Comparison of ENCODE assay signal across 8 cellular contexts in genomic region chr1:65255088-65256050, GRCh38. TPM values are rescaled to one million over a fixed set of nuclear protein-coding genes. Genes with fewer than 3 reads are reported as not detected.
DNase-seq lines count a peak whose midpoint lies in the region; ATAC-seq and TF ChIP-seq lines count a peak whose summit lies in the region.

No MANE protein-coding gene starts in this region.

- ATAC-seq in activated naive CD8-positive, alpha-beta T cell treated with anti-CD3 and anti-CD28 coated beads, Interleukin-2, amount 10 ng/mL, durations not matched to agents 7 days and 5 days (ENCODE audit: low read depth), result no peak
- ATAC-seq in left ventricle myocardium superior (peak; percentile 45), GM18505 (IDR thresholded peaks at IDR 0.05; ENCODE audit: unreplicated experiment) (no peak), GM19467 (IDR thresholded peaks at IDR 0.05; ENCODE audit: unreplicated experiment) (no peak)

- H3K4me3 ChIP-seq in Jurkat, Clone E6-1 (ENCODE audit: low read length), result peak overlapping the region; percentile 62

- no peaks in the 10 kb centered on the region for H3K36me3 Mint-ChIP-seq in activated naive CD8-positive, alpha-beta T cell treated with anti-CD3 and anti-CD28 coated beads, Interleukin-2, amount 10 ng/mL, durations not matched to agents 7 days and 5 days

- POLR2A ChIA-PET in activated naive CD8-positive, alpha-beta T cell treated with anti-CD3 and anti-CD28 coated beads, Interleukin-2, amount 10 ng/mL, durations not matched to agents 7 days and 5 days (lab: Charles Lee), result interaction anchor here (1.5 to 1.7 kb wide), 2 partner anchors 10 to 165 kb away, joined by 4 to 9 read pairs; partner anchors contain the start of genes LEPR and LEPROT

- H3K27ac Mint-ChIP-seq in activated naive CD8-positive, alpha-beta T cell treated with anti-CD3 and anti-CD28 coated beads, Interleukin-2, amount 10 ng/mL, durations not matched to agents 7 days and 5 days, result no peak overlapping the region

- peak; percentile 54 for DNase-seq in EL
- no peak for DNase-seq in Jurkat, Clone E6-1 (ENCODE audit: low read depth, low spot score)
- no peak for DNase-seq in activated naive CD8-positive, alpha-beta T cell treated with anti-CD3 and anti-CD28 coated beads, Interleukin-2, amount 10 ng/mL, durations not matched to agents 7 days and 5 days
- no peak for DNase-seq in left ventricle myocardium superior
- peak in 6 of 10 donors; percentile 21 to 88 (median 54) for DNase-seq in posterior cingulate gyrus
- no peak for DNase-seq in GF-D8 (lab: John Stamatoyannopoulos, UW)

- peaks cover 22% of the 10 kb centered on the region for H3K27me3 Mint-ChIP-seq in activated naive CD8-positive, alpha-beta T cell treated with anti-CD3 and anti-CD28 coated beads, Interleukin-2, amount 10 ng/mL, durations not matched to agents 7 days and 5 days

- no peaks in the 10 kb centered on the region for H3K9me3 Mint-ChIP-seq in activated naive CD8-positive, alpha-beta T cell treated with anti-CD3 and anti-CD28 coated beads, Interleukin-2, amount 10 ng/mL, durations not matched to agents 7 days and 5 days

- peak overlapping the region; percentile 89 for H3K4me3 Mint-ChIP-seq in activated naive CD8-positive, alpha-beta T cell treated with anti-CD3 and anti-CD28 coated beads, Interleukin-2, amount 10 ng/mL, durations not matched to agents 7 days and 5 days

- peaks cover 21% of the 10 kb centered on the region for H3K4me1 Mint-ChIP-seq in activated naive CD8-positive, alpha-beta T cell treated with anti-CD3 and anti-CD28 coated beads, Interleukin-2, amount 10 ng/mL, durations not matched to agents 7 days and 5 days

- intact Hi-C loops in left ventricle myocardium superior (cut with micrococcal nuclease) (loop anchor here (10.0 kb wide), 1 partner anchor 59 kb away; no protein-coding TSS in a partner anchor), posterior cingulate gyrus (cut with DNase I) (loop anchor here (10.0 kb wide), 1 partner anchor 59 kb away; no protein-coding TSS in a partner anchor)

- no peak for TF ChIP-seq POLR2A in GM18505 (IDR thresholded peaks at IDR 0.05; ENCODE audit: borderline replicate concordance, extremely low read depth, insufficient read depth, insufficient read length)

RNA-seq across cellular contexts. Expression of gene DNAJC6, which starts 54.0 kb away (rescaled TPM):
- 10.3 TPM for polyA plus RNA-seq in Jurkat, Clone E6-1 (2012; ENCODE audit: insufficient read depth, insufficient read length)
- total RNA-seq in activated naive CD8-positive, alpha-beta T cell treated with anti-CD3 and anti-CD28 coated beads, Interleukin-2, amount 10 ng/mL, durations not matched to agents 7 days and 5 days, result 1 to 10 TPM; 3.3 to 4.0 TPM
- total RNA-seq in left ventricle myocardium superior, result 3.6 TPM

Comparison
In these comparisons a context has a peak if more than half of its experiments do, and no peak if none do; other contexts are left out.
1. DNase-seq: peak in EL (single experiment) and posterior cingulate gyrus (6 of 10); none in Jurkat, Clone E6-1 (single experiment), activated naive CD8-positive, alpha-beta T cell treated with anti-CD3 and anti-CD28 coated beads, Interleukin-2, amount 10 ng/mL, durations not matched to agents 7 days and 5 days (single experiment), left ventricle myocardium superior (single experiment) and GF-D8 (single experiment).